Comparison of ENCODE assay signal across 15 cellular contexts in genomic region chr1:232905324-232906034, GRCh38. TPM values are rescaled to one million over a fixed set of nuclear protein-coding genes. Genes with fewer than 3 reads are reported as not detected.
DNase-seq lines count a peak whose midpoint lies in the region; TF ChIP-seq lines count a peak whose summit lies in the region.
"Had no signal": no experiment of that assay in that cellular context is flagged by ENCODE, and none has a peak within 500 bp of the region (broad histone marks: within the 10 kb centered on the region; RNA-seq: fewer than 3 reads in every experiment).

No MANE protein-coding gene starts in this region.

- H3K4me1 Mint-ChIP-seq in activated CD4-positive, alpha-beta T cell treated with anti-CD3 and anti-CD28 coated beads, Interleukin-2, amount 10 ng/mL, durations not matched to agents 7 days and 5 days = peaks cover 68% of the 10 kb centered on the region
- no peaks in the 10 kb centered on the region for H3K4me1 Mint-ChIP-seq in osteocyte (ENCODE audit: unreplicated experiment)

- no peak overlapping the region for H3K4me3 Mint-ChIP-seq in activated CD4-positive, alpha-beta T cell treated with anti-CD3 and anti-CD28 coated beads, Interleukin-2, amount 10 ng/mL, durations not matched to agents 7 days and 5 days
- no peak overlapping the region for H3K4me3 Mint-ChIP-seq in osteocyte (ENCODE audit: unreplicated experiment)
- H3K4me3 Mint-ChIP-seq: activated T-cell treated with anti-CD3 and anti-CD28 coated beads, Interleukin-2, amount 50 U/mL, for 24 hours; mesothelial cell of epicardium had no signal

- no peak for TF ChIP-seq CTCF in osteocyte (IDR thresholded peaks at IDR 0.05)

- no peaks in the 10 kb centered on the region for H3K27me3 Mint-ChIP-seq in activated CD4-positive, alpha-beta T cell treated with anti-CD3 and anti-CD28 coated beads, Interleukin-2, amount 10 ng/mL, durations not matched to agents 7 days and 5 days
- H3K27me3 Mint-ChIP-seq in osteocyte (ENCODE audit: unreplicated experiment) = peaks cover 35% of the 10 kb centered on the region

- peaks cover 3% of the 10 kb centered on the region for H3K9me3 Mint-ChIP-seq in activated CD4-positive, alpha-beta T cell treated with anti-CD3 and anti-CD28 coated beads, Interleukin-2, amount 10 ng/mL, durations not matched to agents 7 days and 5 days
- H3K9me3 Mint-ChIP-seq in osteocyte (ENCODE audit: unreplicated experiment) = no peaks in the 10 kb centered on the region
- H3K9me3 Mint-ChIP-seq: activated T-cell treated with anti-CD3 and anti-CD28 coated beads, Interleukin-2, amount 50 U/mL, for 24 hours had no signal

- H3K36me3 Mint-ChIP-seq in activated CD4-positive, alpha-beta T cell treated with anti-CD3 and anti-CD28 coated beads, Interleukin-2, amount 10 ng/mL, durations not matched to agents 7 days and 5 days (ENCODE audit: low read depth) = no peaks in the 10 kb centered on the region
- H3K36me3 Mint-ChIP-seq in osteocyte (ENCODE audit: unreplicated experiment) = no peaks in the 10 kb centered on the region
- H3K36me3 Mint-ChIP-seq: mesothelial cell of epicardium had no signal

- POLR2A ChIA-PET in activated CD4-positive, alpha-beta T cell treated with anti-CD3 and anti-CD28 coated beads, Interleukin-2, amount 10 ng/mL, durations not matched to agents 7 days and 5 days (lab: Charles Lee) = interaction anchor here (0.7 kb wide), 1 partner anchor 119 kb away, joined by 3 read pairs; no protein-coding TSS in a partner anchor

- DNase-seq in activated CD4-positive, alpha-beta T cell treated with anti-CD3 and anti-CD28 coated beads, Interleukin-2, amount 10 ng/mL, durations not matched to agents 7 days and 5 days = peak; percentile 21
- no peak for DNase-seq in activated CD4-positive, alpha-beta T cell treated with anti-CD3 and anti-CD28 coated beads, Interleukin-2, amount 50 U/mL, for 48 hours
- peak; percentile 50 to 63 for DNase-seq in NCI-H526 (lab: John Stamatoyannopoulos, UW)
- peak; percentile 16 for DNase-seq in dermis blood vessel endothelial cell
- peak; percentile 7 for DNase-seq in osteocyte (ENCODE audit: extremely low spot score, unreplicated experiment)
- DNase-seq in SKM-1 (lab: John Stamatoyannopoulos, UW; ENCODE audit: unreplicated experiment) = no peak
- DNase-seq in stimulated activated CD4-positive, alpha-beta T cell treated with anti-CD3 and anti-CD28 coated beads, Interleukin-4, amount 100 ng/mL, for 4 hours = no peak
- DNase-seq in NCI-H146 (lab: John Stamatoyannopoulos, UW) = no peak
- DNase-seq: activated CD4-positive, CD25-positive, alpha-beta regulatory T cell; activated T-cell treated with anti-CD3 and anti-CD28 coated beads, Interleukin-2, amount 50 U/mL, for 24 hours; cortex of kidney; DMS 273 treated with DMSO at 0.1 percent for 48 hours; NCI-H2171 treated with DMSO at 0.1 percent for 48 hours; occipital lobe had no signal

- CTCF ChIA-PET in activated CD4-positive, alpha-beta T cell treated with anti-CD3 and anti-CD28 coated beads, Interleukin-2, amount 10 ng/mL, durations not matched to agents 7 days and 5 days (lab: Charles Lee) = interaction anchor here (0.8 to 2.0 kb wide), 3 partner anchors 11 to 34 kb away, joined by 4 to 6 read pairs (median 6); no protein-coding TSS in a partner anchor

- no peak overlapping the region for H3K27ac Mint-ChIP-seq in activated CD4-positive, alpha-beta T cell treated with anti-CD3 and anti-CD28 coated beads, Interleukin-2, amount 10 ng/mL, durations not matched to agents 7 days and 5 days
- no peak overlapping the region for H3K27ac Mint-ChIP-seq in osteocyte (ENCODE audit: unreplicated experiment)
- H3K27ac Mint-ChIP-seq: activated T-cell treated with anti-CD3 and anti-CD28 coated beads, Interleukin-2, amount 50 U/mL, for 24 hours; mesothelial cell of epicardium had no signal

RNA-seq across cellular contexts. Expression of gene NTPCR, which starts 44.9 kb away (rescaled TPM):
- 10 to 100 TPM; 36.9 to 45.8 TPM for total RNA-seq in activated CD4-positive, alpha-beta T cell treated with anti-CD3 and anti-CD28 coated beads, Interleukin-2, amount 10 ng/mL, durations not matched to agents 7 days and 5 days
- total RNA-seq in dermis blood vessel endothelial cell (14.8 and 15.3 TPM in 2 replicates), osteocyte (28.3 and 29.6 TPM in 2 replicates)

Comparison
In these comparisons a context has a peak if more than half of its experiments do, and no peak if none do; other contexts are left out.
1. DNase-seq: peak in activated CD4-positive, alpha-beta T cell treated with anti-CD3 and anti-CD28 coated beads, Interleukin-2, amount 10 ng/mL, durations not matched to agents 7 days and 5 days (single experiment), NCI-H526 (2 of 2), dermis blood vessel endothelial cell (single experiment) and osteocyte (single experiment); none in activated CD4-positive, alpha-beta T cell treated with anti-CD3 and anti-CD28 coated beads, Interleukin-2, amount 50 U/mL, for 48 hours (0 of 2), SKM-1 (single experiment), stimulated activated CD4-positive, alpha-beta T cell treated with anti-CD3 and anti-CD28 coated beads, Interleukin-4, amount 100 ng/mL, for 4 hours (0 of 2) and NCI-H146 (single experiment).